Comparison of ENCODE assay signal across 18 cellular contexts in genomic region chr3:110650752-110651151, GRCh38.
"Had no signal": no experiment of that assay in that cellular context is flagged by ENCODE, and none has a peak within 500 bp of the region (broad histone marks: within the 10 kb centered on the region; RNA-seq: fewer than 3 reads in every experiment).

No MANE protein-coding gene starts in this region.

- H3K27ac ChIP-seq: esophagus muscularis mucosa, spleen, testis, upper lobe of left lung had no signal

- DNase-seq: activated CD4-positive, alpha-beta memory T cell treated with anti-CD3 and anti-CD28 coated beads, Interleukin-2, amount 10 ng/mL, durations not matched to agents 7 days and 5 days; activated CD4-positive, alpha-beta T cell treated with anti-CD3 and anti-CD28 coated beads for 36 hours; activated effector memory CD4-positive, alpha-beta T cell treated with Interleukin-2 at 50 U/mL for 16 hours; activated T-cell treated with anti-CD3 and anti-CD28 coated beads, Interleukin-2, amount 50 U/mL, for 24 hours; central memory CD4-positive, alpha-beta T cell; cortex of kidney; effector CD4-positive, alpha-beta T cell; head of caudate nucleus; spleen; stimulated activated naive CD8-positive, alpha-beta T cell treated with anti-CD3 and anti-CD28 coated beads, Interleukin-15, amount 100 ng/mL, for 72 hours; testis; upper lobe of left lung had no signal

- H3K4me1 ChIP-seq: esophagus muscularis mucosa, spleen, testis had no signal

- H3K36me3 Mint-ChIP-seq: activated naive CD4-positive, alpha-beta T cell treated with anti-CD3 and anti-CD28 coated beads, Interleukin-2, amount 50 U/mL, for 24 hours; brain had no signal

- ATAC-seq: activated CD4-positive, alpha-beta T cell treated with anti-CD3 and anti-CD28 coated beads for 36 hours; sciatic nerve; stimulated activated naive CD8-positive, alpha-beta T cell treated with anti-CD3 and anti-CD28 coated beads, Interleukin-15, amount 100 ng/mL, for 72 hours had no signal

- H3K27ac Mint-ChIP-seq: activated CD4-positive, alpha-beta memory T cell treated with anti-CD3 and anti-CD28 coated beads, Interleukin-2, amount 10 ng/mL, durations not matched to agents 7 days and 5 days; activated CD4-positive, alpha-beta T cell treated with anti-CD3 and anti-CD28 coated beads for 36 hours; activated naive CD4-positive, alpha-beta T cell treated with anti-CD3 and anti-CD28 coated beads, Interleukin-2, amount 50 U/mL, for 24 hours; activated T-cell treated with anti-CD3 and anti-CD28 coated beads, Interleukin-2, amount 50 U/mL, for 24 hours; stimulated activated naive CD8-positive, alpha-beta T cell treated with anti-CD3 and anti-CD28 coated beads, Interleukin-15, amount 100 ng/mL, for 72 hours; T-helper 1 cell treated with Interleukin-12 subunit alpha and Interleukin-12 subunit beta and Interleukin-4 antibody, amounts not matched to agents 30 μg/mL and 1 μg/mL, for 36 hours had no signal

- H3K9me3 ChIP-seq: esophagus muscularis mucosa, spleen, testis, upper lobe of left lung had no signal

- H3K4me3 ChIP-seq: esophagus muscularis mucosa, spleen, testis, upper lobe of left lung had no signal

- H3K27me3 ChIP-seq: esophagus muscularis mucosa, spleen, testis, upper lobe of left lung had no signal

- H3K4me1 Mint-ChIP-seq: activated CD4-positive, alpha-beta memory T cell treated with anti-CD3 and anti-CD28 coated beads, Interleukin-2, amount 10 ng/mL, durations not matched to agents 7 days and 5 days; activated CD4-positive, alpha-beta T cell treated with anti-CD3 and anti-CD28 coated beads for 36 hours; activated naive CD4-positive, alpha-beta T cell treated with anti-CD3 and anti-CD28 coated beads, Interleukin-2, amount 50 U/mL, for 24 hours; brain; stimulated activated naive CD8-positive, alpha-beta T cell treated with anti-CD3 and anti-CD28 coated beads, Interleukin-15, amount 100 ng/mL, for 72 hours had no signal

- H3K27me3 Mint-ChIP-seq: activated CD4-positive, alpha-beta memory T cell treated with anti-CD3 and anti-CD28 coated beads, Interleukin-2, amount 10 ng/mL, durations not matched to agents 7 days and 5 days; activated CD4-positive, alpha-beta T cell treated with anti-CD3 and anti-CD28 coated beads for 36 hours; activated naive CD4-positive, alpha-beta T cell treated with anti-CD3 and anti-CD28 coated beads, Interleukin-2, amount 50 U/mL, for 24 hours; activated T-cell treated with anti-CD3 and anti-CD28 coated beads, Interleukin-2, amount 50 U/mL, for 24 hours; brain; stimulated activated naive CD8-positive, alpha-beta T cell treated with anti-CD3 and anti-CD28 coated beads, Interleukin-15, amount 100 ng/mL, for 72 hours had no signal

- FAIRE-seq: frontal cortex had no signal

- H3K9me3 Mint-ChIP-seq: activated naive CD4-positive, alpha-beta T cell treated with anti-CD3 and anti-CD28 coated beads, Interleukin-2, amount 50 U/mL, for 24 hours; activated T-cell treated with anti-CD3 and anti-CD28 coated beads, Interleukin-2, amount 50 U/mL, for 24 hours; brain; stimulated activated naive CD8-positive, alpha-beta T cell treated with anti-CD3 and anti-CD28 coated beads, Interleukin-15, amount 100 ng/mL, for 72 hours; T-helper 1 cell treated with Interleukin-12 subunit alpha and Interleukin-12 subunit beta and Interleukin-4 antibody, amounts not matched to agents 30 μg/mL and 1 μg/mL, for 36 hours had no signal

- H3K36me3 ChIP-seq: esophagus muscularis mucosa, spleen, upper lobe of left lung had no signal

- H3K4me3 Mint-ChIP-seq: activated CD4-positive, alpha-beta memory T cell treated with anti-CD3 and anti-CD28 coated beads, Interleukin-2, amount 10 ng/mL, durations not matched to agents 7 days and 5 days; activated CD4-positive, alpha-beta T cell treated with anti-CD3 and anti-CD28 coated beads for 36 hours; activated naive CD4-positive, alpha-beta T cell treated with anti-CD3 and anti-CD28 coated beads, Interleukin-2, amount 50 U/mL, for 24 hours; activated T-cell treated with anti-CD3 and anti-CD28 coated beads, Interleukin-2, amount 50 U/mL, for 24 hours; brain; stimulated activated naive CD8-positive, alpha-beta T cell treated with anti-CD3 and anti-CD28 coated beads, Interleukin-15, amount 100 ng/mL, for 72 hours; T-helper 1 cell treated with Interleukin-12 subunit alpha and Interleukin-12 subunit beta and Interleukin-4 antibody, amounts not matched to agents 30 μg/mL and 1 μg/mL, for 36 hours had no signal
